Comparison of ENCODE assay signal across 8 cellular contexts in genomic region chr3:12138044-12138443, GRCh38. TPM values are rescaled to one million over a fixed set of nuclear protein-coding genes. Genes with fewer than 3 reads are reported as not detected.
DNase-seq lines count a peak whose midpoint lies in the region; ATAC-seq and TF ChIP-seq lines count a peak whose summit lies in the region.

No MANE protein-coding gene starts in this region.

- H3K4me3 ChIP-seq in ascending aorta (no peak overlapping the region), left lung (no peak overlapping the region)

- peak; percentile 69 for TF ChIP-seq CTCF in GM12872 (IDR thresholded peaks at IDR 0.05; ENCODE audit: insufficient read depth, low read depth, low read length)
- TF ChIP-seq CTCF in ascending aorta (IDR thresholded peaks at IDR 0.05) = peak; percentile 11 to 33 (median 12)
- peak in 1 of 2 donors; percentile 9 for TF ChIP-seq CTCF in left lung (IDR thresholded peaks at IDR 0.05)

- ATAC-seq in left lung (peak; percentile 74), GM18870 (IDR thresholded peaks at IDR 0.05; ENCODE audit: unreplicated experiment) (no peak), HG03469 (IDR thresholded peaks at IDR 0.05; ENCODE audit: unreplicated experiment) (no peak)

- H3K9me3 ChIP-seq in ascending aorta (no peaks in the 10 kb centered on the region), left lung (no peaks in the 10 kb centered on the region)

- H3K27ac ChIP-seq in ascending aorta (no peak overlapping the region), left lung (no peak overlapping the region)

- H3K4me1 ChIP-seq in ascending aorta (peaks cover 3 to 5% of the 10 kb centered on the region in 2 donors), left lung (peaks cover 0 to 26% of the 10 kb centered on the region in 2 donors)

- in situ Hi-C loops in KBM-7 (cut with MboI; ENCODE audit: low pct_unique_long_range_greater_than_20kb, low sequenced_read_pairs) = loop anchor here (25.0 kb wide), 1 partner anchor 324 kb away; no protein-coding TSS in a partner anchor

- H3K27me3 ChIP-seq in ascending aorta (no peaks in the 10 kb centered on the region), left lung (peaks cover 0 to 5% of the 10 kb centered on the region in 2 donors)

- H3K36me3 ChIP-seq in ascending aorta = no peaks in the 10 kb centered on the region
- no peaks in the 10 kb centered on the region for H3K36me3 ChIP-seq in left lung

- intact Hi-C loops in ascending aorta (cut with DNase I) (loop anchor here (5.0 to 10.0 kb wide), 2 partner anchors 587 to 674 kb away; no protein-coding TSS in a partner anchor), left lung (cut with DNase I) (loop anchor here in 1 of 2 donors (5.0 kb wide), 1 partner anchor 339 kb away; no protein-coding TSS in a partner anchor)

- DNase-seq in KBM-7 = peak; percentile 29
- no peak for DNase-seq in ascending aorta (ENCODE audit: low spot score in 2 of 2)
- no peak for DNase-seq in left lung
- no peak for DNase-seq in HPDE6-E6E7 (ENCODE audit: extremely low spot score)
- no peak for DNase-seq in DMS79 (lab: John Stamatoyannopoulos, UW)

RNA-seq across cellular contexts. Expression of gene TIMP4, which starts 20.7 kb away (rescaled TPM):
- total RNA-seq in ascending aorta = 78.9 TPM
- total RNA-seq in left lung = 10 to 100 TPM in 1 of 2 donors, under 1 TPM in 1; 0.93 to 11.3 TPM
